In the genomic region with DNA sequence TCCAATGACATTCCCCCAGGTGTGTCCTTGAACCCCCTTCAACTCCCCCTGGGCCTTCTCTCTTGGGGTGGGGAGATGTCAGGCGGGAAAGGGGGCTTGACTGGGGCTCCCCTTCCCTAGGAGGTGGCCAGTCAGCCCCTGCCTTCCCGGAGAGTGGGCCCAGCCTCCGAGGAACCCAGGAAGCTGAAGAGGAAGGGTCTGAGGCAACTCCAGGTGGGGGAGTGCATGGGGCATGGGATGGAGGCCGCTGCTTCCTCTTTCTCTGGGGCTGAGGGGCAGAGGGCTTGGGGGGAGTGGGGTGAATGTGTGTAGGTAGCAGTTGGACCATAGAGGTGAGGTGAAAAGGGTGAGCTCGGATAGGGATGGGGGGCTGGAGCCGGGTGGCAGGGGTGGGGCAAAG, we compare ENCODE assay signal across 12 cellular contexts. TPM values are rescaled to one million over a fixed set of nuclear protein-coding genes. Genes with fewer than 3 reads are reported as not detected.
DNase-seq lines count a peak whose midpoint lies in the region; ATAC-seq, FAIRE-seq and TF ChIP-seq lines count a peak whose summit lies in the region.
"Had no signal": no experiment of that assay in that cellular context is flagged by ENCODE, and none has a peak within 500 bp of the region (broad histone marks: within the 10 kb centered on the region; RNA-seq: fewer than 3 reads in every experiment).

No MANE protein-coding gene starts in this region.

- WGBS in psoas muscle, 3 donors, result 65 to 82% (median 75%) methylated on average over 6 of the region's 6 CpGs

- H3K36me3 Mint-ChIP-seq in activated naive CD8-positive, alpha-beta T cell, result no peaks in the 10 kb centered on the region
- peaks cover 8% of the 10 kb centered on the region for H3K36me3 Mint-ChIP-seq in activated naive CD8-positive, alpha-beta T cell treated with anti-CD3 and anti-CD28 coated beads for 36 hours
- peaks cover 23% of the 10 kb centered on the region for H3K36me3 Mint-ChIP-seq in astrocyte (ENCODE audit: low read depth, unreplicated experiment)
- no peaks in the 10 kb centered on the region for H3K36me3 Mint-ChIP-seq in natural killer cell

- H3K4me3 ChIP-seq in astrocyte (ENCODE audit: insufficient read depth, low read depth, low read length), result no peak overlapping the region
- H3K4me3 ChIP-seq in vagina, result no peak overlapping the region
- H3K4me3 ChIP-seq in psoas muscle, result no peak overlapping the region

- TF ChIP-seq CTCF in astrocyte (IDR thresholded peaks at IDR 0.05; ENCODE audit: insufficient read depth, low read depth, low read length) (no peak), natural killer cell (IDR thresholded peaks at IDR 0.05) (no peak), vagina (IDR thresholded peaks at IDR 0.05) (no peak), psoas muscle (IDR thresholded peaks at IDR 0.05) (no peak)

- ATAC-seq in natural killer cell, result no peak
- ATAC-seq in psoas muscle, result no peak
- ATAC-seq: left colon had no signal

- H3K4me2 ChIP-seq in astrocyte (ENCODE audit: low read length), result no peak overlapping the region

- H3K9me3 ChIP-seq in astrocyte (ENCODE audit: insufficient read depth, low read depth, low read length) (no peaks in the 10 kb centered on the region), vagina (no peaks in the 10 kb centered on the region), psoas muscle (no peaks in the 10 kb centered on the region)

- H2AFZ ChIP-seq in astrocyte (ENCODE audit: low read depth, low read length), result no peak overlapping the region

- no peak overlapping the region for H3K27ac ChIP-seq in astrocyte (ENCODE audit: low read depth, low read length)
- peak overlapping the region; percentile 99 for H3K27ac ChIP-seq in vagina
- H3K27ac ChIP-seq in psoas muscle, result no peak overlapping the region

- no peaks in the 10 kb centered on the region for H3K9me3 Mint-ChIP-seq in activated naive CD8-positive, alpha-beta T cell (ENCODE audit: low read depth)
- no peaks in the 10 kb centered on the region for H3K9me3 Mint-ChIP-seq in activated naive CD8-positive, alpha-beta T cell treated with anti-CD3 and anti-CD28 coated beads for 36 hours
- H3K9me3 Mint-ChIP-seq in astrocyte (ENCODE audit: unreplicated experiment) (no peaks in the 10 kb centered on the region), natural killer cell (no peaks in the 10 kb centered on the region)

- H4K20me1 ChIP-seq in astrocyte (ENCODE audit: insufficient read depth, low read length), result peaks cover 34% of the 10 kb centered on the region

- peaks cover 5% of the 10 kb centered on the region for H3K79me2 ChIP-seq in astrocyte (ENCODE audit: insufficient read depth, low read length)

- TF ChIP-seq POLR2A in vagina (IDR thresholded peaks at IDR 0.05), result no peak

- H3K27me3 Mint-ChIP-seq in activated naive CD8-positive, alpha-beta T cell, result no peaks in the 10 kb centered on the region
- H3K27me3 Mint-ChIP-seq in activated naive CD8-positive, alpha-beta T cell treated with anti-CD3 and anti-CD28 coated beads for 36 hours, result no peaks in the 10 kb centered on the region
- H3K27me3 Mint-ChIP-seq in astrocyte (ENCODE audit: low read depth, unreplicated experiment), result no peaks in the 10 kb centered on the region
- no peaks in the 10 kb centered on the region for H3K27me3 Mint-ChIP-seq in natural killer cell (ENCODE audit: low read depth in 2 of 2)

- intact Hi-C loops in natural killer cell (cut with micrococcal nuclease) (loop anchor here (5.0 to 10.0 kb wide), 2 partner anchors 45 to 417 kb away; partner anchors contain the start of gene AP2S1), vagina (cut with DNase I) (loop anchor here (10.0 kb wide), 1 partner anchor 243 kb away; the partner anchor contains the start of gene NAPA), psoas muscle (cut with DNase I) (no loop called here)

- H3K4me1 ChIP-seq in astrocyte (ENCODE audit: insufficient read depth, low read length) (peaks cover 27% of the 10 kb centered on the region), vagina (peaks cover 37% of the 10 kb centered on the region), psoas muscle (peaks cover 12% of the 10 kb centered on the region)

- H3K9ac ChIP-seq in astrocyte (ENCODE audit: low read length), result no peak overlapping the region

- H3K4me3 Mint-ChIP-seq in activated naive CD8-positive, alpha-beta T cell, result peak overlapping the region; percentile 83
- no peak overlapping the region for H3K4me3 Mint-ChIP-seq in activated naive CD8-positive, alpha-beta T cell treated with anti-CD3 and anti-CD28 coated beads for 36 hours
- H3K4me3 Mint-ChIP-seq in astrocyte (ENCODE audit: unreplicated experiment) (no peak overlapping the region), natural killer cell (peak overlapping the region; percentile 95)

- no peak overlapping the region for H3K27ac Mint-ChIP-seq in activated naive CD8-positive, alpha-beta T cell
- H3K27ac Mint-ChIP-seq in activated naive CD8-positive, alpha-beta T cell treated with anti-CD3 and anti-CD28 coated beads for 36 hours, result no peak overlapping the region
- H3K27ac Mint-ChIP-seq in astrocyte (ENCODE audit: unreplicated experiment), result peak overlapping the region; percentile 98
- peak overlapping the region; percentile 93 to 96 for H3K27ac Mint-ChIP-seq in natural killer cell

- peaks cover 18% of the 10 kb centered on the region for H3K4me1 Mint-ChIP-seq in activated naive CD8-positive, alpha-beta T cell (ENCODE audit: low read depth)
- H3K4me1 Mint-ChIP-seq in activated naive CD8-positive, alpha-beta T cell treated with anti-CD3 and anti-CD28 coated beads for 36 hours, result peaks cover 16% of the 10 kb centered on the region
- peaks cover 13% of the 10 kb centered on the region for H3K4me1 Mint-ChIP-seq in astrocyte (ENCODE audit: low read depth, unreplicated experiment)
- H3K4me1 Mint-ChIP-seq in natural killer cell, result peaks cover 14 to 33% of the 10 kb centered on the region in 2 donors

- FAIRE-seq in astrocyte (lab: Jason Lieb, UNC), result no peak

- DNase-seq in activated naive CD8-positive, alpha-beta T cell treated with anti-CD3 and anti-CD28 coated beads for 36 hours, result no peak
- DNase-seq in astrocyte (ENCODE audit: low read depth), result no peak
- no peak for DNase-seq in natural killer cell
- DNase-seq in vagina (ENCODE audit: extremely low spot score in 2 of 2), result no peak
- no peak for DNase-seq in NCI-H2081 (lab: John Stamatoyannopoulos, UW)
- no peak for DNase-seq in AG20443 (ENCODE audit: low spot score)
- no peak for DNase-seq in psoas muscle
- DNase-seq: IMR-90, left colon, NCI-H187, SHP77 had no signal

- H3K36me3 ChIP-seq in astrocyte (ENCODE audit: insufficient read depth, low read length) (peaks cover 3% of the 10 kb centered on the region), vagina (peaks cover 0 to 32% of the 10 kb centered on the region in 2 donors), psoas muscle (ENCODE audit: insufficient read depth in 1 of 2, low read depth in 1 of 2) (peaks cover 12 to 48% of the 10 kb centered on the region in 2 donors)

- H3K27me3 ChIP-seq in astrocyte (ENCODE audit: insufficient read depth, low read length), result no peaks in the 10 kb centered on the region
- no peaks in the 10 kb centered on the region for H3K27me3 ChIP-seq in vagina
- H3K27me3 ChIP-seq in psoas muscle (ENCODE audit: insufficient read depth in 3 of 3, low read length in 2 of 3), result no peaks in the 10 kb centered on the region

RNA-seq across cellular contexts. Expression of gene INAFM1, which starts 2.7 kb away (rescaled TPM):
- total RNA-seq in activated naive CD8-positive, alpha-beta T cell treated with anti-CD3 and anti-CD28 coated beads for 36 hours, result 10 to 100 TPM in 1 of 2 experiments, 1 to 10 TPM in 1; 9.8 to 10.6 TPM
- total RNA-seq in astrocyte, result 23.6 and 25.7 TPM in 2 replicates
- 10 to 100 TPM in 1 of 3 donors, 1 to 10 TPM in 2; 9.1 to 10.3 (median 9.5) TPM for total RNA-seq in natural killer cell
- total RNA-seq in vagina, result 18.9 TPM
- 10 to 100 TPM; 13.6 to 18.9 (median 15.8) TPM for total RNA-seq in psoas muscle
- 10 to 100 TPM in 1 of 3 donors, 1 to 10 TPM in 2; 3.6 to 21.2 (median 9.9) TPM for polyA plus RNA-seq in psoas muscle

RNA-seq across cellular contexts. Expression of gene CCDC9, which starts 15.6 kb away (rescaled TPM):
- 10 to 100 TPM; 28.4 to 29.3 TPM for total RNA-seq in activated naive CD8-positive, alpha-beta T cell treated with anti-CD3 and anti-CD28 coated beads for 36 hours
- total RNA-seq in astrocyte (44.6 and 45.5 TPM in 2 replicates), natural killer cell (10 to 100 TPM; 49.6 to 55.8 (median 55.4) TPM), vagina (19.2 TPM), psoas muscle (10 to 100 TPM; 16.9 to 28.2 (median 24.2) TPM)
- polyA plus RNA-seq in psoas muscle, result 10 to 100 TPM; 18.8 to 28.5 (median 24.0) TPM

RNA-seq across cellular contexts. Expression of gene C5AR1, which starts 37.7 kb away (rescaled TPM):
- 1 to 10 TPM; 1.4 to 1.8 TPM for total RNA-seq in activated naive CD8-positive, alpha-beta T cell treated with anti-CD3 and anti-CD28 coated beads for 36 hours
- total RNA-seq in astrocyte (4.6 and 5.2 TPM in 2 replicates), natural killer cell (10 to 100 TPM; 11.4 to 42.7 (median 28.7) TPM), vagina (12.5 TPM), psoas muscle (1 to 10 TPM; 2.4 to 6.3 (median 4.5) TPM)
- 1 to 10 TPM in 1 of 3 donors, under 1 TPM in 2; 0.64 to 2.3 (median 0.77) TPM for polyA plus RNA-seq in psoas muscle

RNA-seq across cellular contexts. Expression of gene BBC3, which starts 41.0 kb away (rescaled TPM):
- 10 to 100 TPM; 12.5 to 13.3 TPM for total RNA-seq in activated naive CD8-positive, alpha-beta T cell treated with anti-CD3 and anti-CD28 coated beads for 36 hours
- total RNA-seq in astrocyte, result 43.5 and 54.6 TPM in 2 replicates
- total RNA-seq in natural killer cell, result 10 to 100 TPM; 39.9 to 45.1 (median 43.9) TPM
- total RNA-seq in vagina, result 4.7 TPM
- 10 to 100 TPM in 1 of 4 donors, 1 to 10 TPM in 3; 2.7 to 32.5 (median 4.7) TPM for total RNA-seq in psoas muscle
- polyA plus RNA-seq in psoas muscle, result 1 to 10 TPM; 2.7 to 6.6 (median 2.9) TPM

Comparison
In these comparisons a context has a peak if more than half of its experiments do, and no peak if none do; other contexts are left out.
1. H3K4me3 Mint-ChIP-seq: peak in activated naive CD8-positive, alpha-beta T cell (single experiment) and natural killer cell (single experiment); none in activated naive CD8-positive, alpha-beta T cell treated with anti-CD3 and anti-CD28 coated beads for 36 hours (single experiment) and astrocyte (single experiment).
2. H3K27ac Mint-ChIP-seq: peak in astrocyte (single experiment) and natural killer cell (2 of 2); none in activated naive CD8-positive, alpha-beta T cell (single experiment) and activated naive CD8-positive, alpha-beta T cell treated with anti-CD3 and anti-CD28 coated beads for 36 hours (single experiment).
3. intact Hi-C loops: an anchor here in natural killer cell (5.0 to 10.0 kb wide) and vagina (10.0 kb wide); none called in psoas muscle.